ENCODE assay signal across 27 cellular contexts in genomic region chr7:19375986-19376385, GRCh38.
DNase-seq lines count a peak whose midpoint lies in the region; ATAC-seq, FAIRE-seq and TF ChIP-seq lines count a peak whose summit lies in the region.
"Had no signal": no experiment of that assay in that cellular context is flagged by ENCODE, and none has a peak within 500 bp of the region (broad histone marks: within the 10 kb centered on the region; RNA-seq: fewer than 3 reads in every experiment).

No MANE protein-coding gene starts in this region.

- no peak overlapping the region for H3K4me3 Mint-ChIP-seq in progenitor cell of endocrine pancreas (ENCODE audit: low read depth)
- H3K4me3 Mint-ChIP-seq: CD14-positive monocyte, IgD-negative memory B cell had no signal

- ATAC-seq in right lobe of liver (peak in 3 of 4 donors; percentile 12 to 35 (median 14)), HepG2 (no peak), foreskin keratinocyte (no peak), upper lobe of right lung (peak; percentile 65)
- ATAC-seq: PC-3, Right ventricle myocardium inferior had no signal

- no TSS peak for BruUV-seq in HepG2 (replicated peaks; lab: Mats Ljungman, UMichigan)

- TF ChIP-seq CTCF in right lobe of liver (IDR thresholded peaks at IDR 0.05) (no peak), HepG2 (CRISPR knock-in tag; IDR thresholded peaks at IDR 0.05) (no peak), brain microvascular endothelial cell (IDR thresholded peaks at IDR 0.05; ENCODE audit: low read depth, low read length, missing control alignments) (no peak), foreskin keratinocyte (conservative IDR thresholded peaks at IDR 0.05) (no peak), upper lobe of right lung (IDR thresholded peaks at IDR 0.05) (no peak), progenitor cell of endocrine pancreas (IDR thresholded peaks at IDR 0.05; ENCODE audit: unreplicated experiment) (no peak)

- no peak overlapping the region for H2AFZ ChIP-seq in HepG2 (ENCODE audit: low read length)

- CTCF ChIA-PET in HepG2 (lab: Yijun Ruan, JAX; ENCODE audit: low intra/inter-chr PET ratio, low total read pairs) = no interaction called here

- H3K36me3 ChIP-seq in right lobe of liver = no peaks in the 10 kb centered on the region
- no peaks in the 10 kb centered on the region for H3K36me3 ChIP-seq in HepG2 (replicated peaks in 1 of 2; ENCODE audit: control insufficient read depth in 1 of 2, insufficient read depth in 2 of 2, low read length in 2 of 2)
- no peaks in the 10 kb centered on the region for H3K36me3 ChIP-seq in brain microvascular endothelial cell (replicated peaks)
- no peaks in the 10 kb centered on the region for H3K36me3 ChIP-seq in upper lobe of right lung
- H3K36me3 ChIP-seq: BE2C had no signal

- intact Hi-C loops in right lobe of liver (cut with DNase I) (no loop called here), HepG2 (cut with micrococcal nuclease; ENCODE audit: unreplicated experiment) (no loop called here), upper lobe of right lung (cut with DNase I) (no loop called here)

- H3K79me2 ChIP-seq in HepG2 (ENCODE audit: insufficient read depth, low read length) = no peaks in the 10 kb centered on the region

- TF ChIP-seq POLR2A in right lobe of liver (IDR thresholded peaks at IDR 0.05) (no peak), HepG2 (IDR thresholded peaks at IDR 0.05; ENCODE audit: insufficient read depth in 1 of 2, low read depth in 2 of 2, low read length in 2 of 2) (no peak)

- H3K9ac ChIP-seq in HepG2 (ENCODE audit: insufficient read depth, low read depth, low read length) = no peak overlapping the region
- H3K9ac ChIP-seq: KMS-11 had no signal

- H3K27ac ChIP-seq in right lobe of liver (no peak overlapping the region), HepG2 (ENCODE audit: extremely low read length, insufficient read depth, low read length) (no peak overlapping the region), brain microvascular endothelial cell (peak overlapping the region; percentile 98), foreskin keratinocyte (no peak overlapping the region), upper lobe of right lung (no peak overlapping the region)
- H3K27ac ChIP-seq: KMS-11 had no signal

- peaks cover 7% of the 10 kb centered on the region for H3K9me3 Mint-ChIP-seq in progenitor cell of endocrine pancreas (ENCODE audit: low read depth)

- in situ Hi-C loops in HepG2 (cut with HindIII; ENCODE audit: extremely low pct_ligation_motif_present, low pct_unique_long_range_greater_than_20kb) = no loop called here
- in situ Hi-C loops in brain microvascular endothelial cell (cut with HindIII; ENCODE audit: low pct_ligation_motif_present, low sequenced_read_pairs) = no loop called here

- POLR2A ChIA-PET in HepG2 (lab: Yijun Ruan, JAX) = no interaction called here

- H3K36me3 Mint-ChIP-seq in progenitor cell of endocrine pancreas (ENCODE audit: insufficient read depth) = no peaks in the 10 kb centered on the region
- H3K36me3 Mint-ChIP-seq: CD14-positive monocyte, IgD-negative memory B cell had no signal

- peaks cover 28% of the 10 kb centered on the region for H3K4me1 Mint-ChIP-seq in progenitor cell of endocrine pancreas (ENCODE audit: low read depth)
- H3K4me1 Mint-ChIP-seq: IgD-negative memory B cell had no signal

- H4K20me1 ChIP-seq in HepG2 (ENCODE audit: insufficient read depth, low read length) = no peaks in the 10 kb centered on the region

- H3K27me3 Mint-ChIP-seq in progenitor cell of endocrine pancreas = no peaks in the 10 kb centered on the region

- 25% methylated on average over 1 of the region's 1 CpG for WGBS in right lobe of liver (ENCODE audit: insufficient coverage, low coverage, low lambda C conversion rate, missing lambda C conversion rate)
- 0% methylated on average over 1 of the region's 1 CpG for WGBS in HepG2 (ENCODE audit: low lambda C conversion rate)

- FAIRE-seq in HepG2 (lab: Jason Lieb, UNC) = no peak
- FAIRE-seq: GM12892, H1 had no signal

- TF ChIP-seq RAD21 in HepG2 (CRISPR knock-in tag; IDR thresholded peaks at IDR 0.05) = no peak

- H3K4me3 ChIP-seq in right lobe of liver (no peak overlapping the region), HepG2 (replicated peaks in 1 of 3; ENCODE audit: insufficient read depth in 1 of 3, low read depth in 2 of 3, low read length in 3 of 3) (no peak overlapping the region), brain microvascular endothelial cell (ENCODE audit: low read depth, low read length) (no peak overlapping the region), upper lobe of right lung (no peak overlapping the region)

- H3K4me1 ChIP-seq in right lobe of liver (no peaks in the 10 kb centered on the region), HepG2 (ENCODE audit: insufficient read depth, low read length) (no peaks in the 10 kb centered on the region), foreskin keratinocyte (no peaks in the 10 kb centered on the region), upper lobe of right lung (no peaks in the 10 kb centered on the region)
- H3K4me1 ChIP-seq: BE2C had no signal

- H3K9me3 ChIP-seq in right lobe of liver (no peaks in the 10 kb centered on the region), HepG2 (ENCODE audit: low read length) (no peaks in the 10 kb centered on the region), upper lobe of right lung (no peaks in the 10 kb centered on the region)
- H3K9me3 ChIP-seq: BE2C had no signal

- no peak overlapping the region for H3K4me2 ChIP-seq in HepG2 (ENCODE audit: low read depth, low read length)
- H3K4me2 ChIP-seq: KMS-11 had no signal

- no peak for TF ChIP-seq EP300 in HepG2 (IDR thresholded peaks at IDR 0.05; ENCODE audit: low read depth in 2 of 2, low read length in 2 of 2)
- no peak for TF ChIP-seq EP300 in HepG2 (CRISPR knock-in tag; IDR thresholded peaks at IDR 0.05; ENCODE audit: borderline replicate concordance)

- no peaks in the 10 kb centered on the region for H3K27me3 ChIP-seq in right lobe of liver
- H3K27me3 ChIP-seq in HepG2 (ENCODE audit: control insufficient read depth in 1 of 2, insufficient read depth in 2 of 2, low read length in 2 of 2) = no peaks in the 10 kb centered on the region
- no peaks in the 10 kb centered on the region for H3K27me3 ChIP-seq in brain microvascular endothelial cell (replicated peaks)
- H3K27me3 ChIP-seq in foreskin keratinocyte = no peaks in the 10 kb centered on the region
- no peaks in the 10 kb centered on the region for H3K27me3 ChIP-seq in upper lobe of right lung
- H3K27me3 ChIP-seq: BE2C had no signal

- DNase-seq in right lobe of liver (no peak), HepG2 (ENCODE audit: low spot score) (no peak), brain microvascular endothelial cell (no peak), foreskin keratinocyte (peak; percentile 14 to 45), upper lobe of right lung (no peak), SHP77 (lab: John Stamatoyannopoulos, UW) (no peak), progenitor cell of endocrine pancreas (ENCODE audit: low spot score, unreplicated experiment) (no peak), activated T-cell treated with anti-CD3 and anti-CD28 coated beads for 4 hours (no peak)
- DNase-seq: 8988T, ACHN, BE2C, Calu3, DMS79 treated with DMSO at 0.1 percent for 48 hours, NCI-H1048, NCI-H1417, NCI-H1694 treated with DMSO at 0.1 percent for 48 hours, NCI-H2081 treated with DMSO at 0.1 percent for 48 hours, NCI-H2171, NCI-H524, NCI-H774, PC-3 had no signal

- H3K27ac Mint-ChIP-seq in progenitor cell of endocrine pancreas = no peak overlapping the region
- H3K27ac Mint-ChIP-seq: CD14-positive monocyte, IgD-negative memory B cell had no signal

TF ChIP-seq in HepG2, 621 proteins besides CTCF, POLR2A, EP300 and RAD21:
- TF ChIP-seq WIZ (CRISPR knock-in tag; IDR thresholded peaks at IDR 0.05) = no peak
- TF ChIP-seq RXRB (CRISPR knock-in tag; IDR thresholded peaks at IDR 0.05; ENCODE audit: borderline replicate concordance) = no peak
- no peak for TF ChIP-seq ZBTB20 (CRISPR knock-in tag; IDR thresholded peaks at IDR 0.05; ENCODE audit: borderline replicate concordance, low read depth)
- TF ChIP-seq CCAR2 (optimal IDR thresholded peaks at IDR 0.05; ENCODE audit: low read depth, low read length) = no peak
- TF ChIP-seq ARNTL (CRISPR knock-in tag; IDR thresholded peaks at IDR 0.05) = no peak
- no peak for TF ChIP-seq RARA (CRISPR knock-in tag; IDR thresholded peaks at IDR 0.05)
- no peak for TF ChIP-seq PHB2 (IDR thresholded peaks at IDR 0.05; ENCODE audit: partially characterized antibody)
- no peak for TF ChIP-seq HCFC1 (IDR thresholded peaks at IDR 0.05; ENCODE audit: low read depth, low read length)
- TF ChIP-seq GTF2F1 (IDR thresholded peaks at IDR 0.05; ENCODE audit: low read length) = no peak
- no peak for TF ChIP-seq GRHL1 (CRISPR knock-in tag; conservative IDR thresholded peaks at IDR 0.05)
- TF ChIP-seq ONECUT2 (CRISPR knock-in tag; IDR thresholded peaks at IDR 0.05) = no peak
- TF ChIP-seq NR2F2 (IDR thresholded peaks at IDR 0.05; ENCODE audit: borderline replicate concordance, low read depth) = no peak

Comparison
In these comparisons a context has a peak if more than half of its experiments do, and no peak if none do; other contexts are left out.
1. ATAC-seq: peak in right lobe of liver (3 of 4) and upper lobe of right lung (single experiment); none in HepG2 (single experiment) and foreskin keratinocyte (single experiment).
2. DNase-seq: peak in foreskin keratinocyte (2 of 2); none in right lobe of liver (0 of 3), HepG2 (single experiment), brain microvascular endothelial cell (single experiment), upper lobe of right lung (single experiment), SHP77 (0 of 2), progenitor cell of endocrine pancreas (single experiment) and activated T-cell treated with anti-CD3 and anti-CD28 coated beads for 4 hours (single experiment).